ENCODE assay signal across 16 cellular contexts in genomic region chr13:82802528-82802927, GRCh38.
DNase-seq lines count a peak whose midpoint lies in the region; ATAC-seq and TF ChIP-seq lines count a peak whose summit lies in the region.
"Had no signal": no experiment of that assay in that cellular context is flagged by ENCODE, and none has a peak within 500 bp of the region (broad histone marks: within the 10 kb centered on the region; RNA-seq: fewer than 3 reads in every experiment).

No MANE protein-coding gene starts in this region.

- no peaks in the 10 kb centered on the region for H3K4me1 ChIP-seq in heart right ventricle
- no peaks in the 10 kb centered on the region for H3K4me1 ChIP-seq in CD4-positive, alpha-beta memory T cell (ENCODE audit: insufficient read depth, low read length)
- H3K4me1 ChIP-seq: A549; BLaER1 treated with 17β-estradiol and CSF1 and Interleukin-3, amounts not matched to agents 10 nM and 100 nM; Caco-2 had no signal

- no peak overlapping the region for H3K27ac ChIP-seq in heart right ventricle
- H3K27ac ChIP-seq in CD4-positive, alpha-beta T cell (ENCODE audit: low read depth, low read length), result no peak overlapping the region
- no peak overlapping the region for H3K27ac ChIP-seq in CD4-positive, alpha-beta memory T cell (ENCODE audit: low read depth, low read length)
- H3K27ac ChIP-seq: 22Rv1; A549; BLaER1 treated with 17β-estradiol and CSF1 and Interleukin-3, amounts not matched to agents 10 nM and 100 nM; C4-2B had no signal

- H3K4me3 Mint-ChIP-seq in CD4-positive, alpha-beta T cell, result no peak overlapping the region
- no peak overlapping the region for H3K4me3 Mint-ChIP-seq in CD4-positive, alpha-beta memory T cell
- H3K4me3 Mint-ChIP-seq: B cell; CD8-positive, alpha-beta T cell had no signal

- WGBS in heart right ventricle, 2 donors, result 61 to 67% methylated on average over 3 of the region's 3 CpGs

- H3K36me3 Mint-ChIP-seq in CD4-positive, alpha-beta T cell (ENCODE audit: low read depth), result no peaks in the 10 kb centered on the region
- H3K36me3 Mint-ChIP-seq in CD4-positive, alpha-beta memory T cell, result no peaks in the 10 kb centered on the region
- H3K36me3 Mint-ChIP-seq: CD8-positive, alpha-beta T cell had no signal

- POLR2A ChIA-PET in CD4-positive, alpha-beta T cell (lab: Charles Lee), result no interaction called here
- POLR2A ChIA-PET in CD4-positive, alpha-beta memory T cell (lab: Charles Lee; ENCODE audit: partially characterized antibody), result no interaction called here

- no peaks in the 10 kb centered on the region for H3K4me1 Mint-ChIP-seq in CD4-positive, alpha-beta T cell (ENCODE audit: low read depth)
- no peaks in the 10 kb centered on the region for H3K4me1 Mint-ChIP-seq in CD4-positive, alpha-beta memory T cell
- H3K4me1 Mint-ChIP-seq: B cell had no signal

- DNase-seq in left cardiac atrium (no peak), heart right ventricle (no peak), fibroblast of pulmonary artery (ENCODE audit: low read depth) (peak; percentile 14)
- DNase-seq in CD4-positive, alpha-beta T cell, result no peak
- no peak for DNase-seq in CD4-positive, alpha-beta memory T cell
- DNase-seq: AML-193; Caco-2; Calu3; CD8-positive, alpha-beta T cell; DMS79 treated with DMSO at 0.1 percent for 48 hours; GF-D8 had no signal

- H3K4me3 ChIP-seq in heart right ventricle (no peak overlapping the region), fibroblast of pulmonary artery (replicated peaks; ENCODE audit: low read depth, low read length) (no peak overlapping the region)
- no peak overlapping the region for H3K4me3 ChIP-seq in CD4-positive, alpha-beta memory T cell (ENCODE audit: low read length in 2 of 2)
- H3K4me3 ChIP-seq: A549; BLaER1 treated with 17β-estradiol and CSF1 and Interleukin-3, amounts not matched to agents 10 nM and 100 nM had no signal

- ATAC-seq in left cardiac atrium, result peak; percentile 27 to 89
- no peak for ATAC-seq in heart right ventricle
- no peak for ATAC-seq in CD4-positive, alpha-beta T cell (ENCODE audit: poor library complexity)
- ATAC-seq: A549; CD8-positive, alpha-beta T cell had no signal

- intact Hi-C loops in left cardiac atrium (cut with DNase I), result no loop called here
- intact Hi-C loops in heart right ventricle (cut with DNase I), result no loop called here
- intact Hi-C loops in CD4-positive, alpha-beta T cell (cut with DNase I, micrococcal nuclease), result no loop called here
- intact Hi-C loops in CD4-positive, alpha-beta memory T cell (cut with micrococcal nuclease), result no loop called here

- H3K27ac Mint-ChIP-seq in CD4-positive, alpha-beta T cell, result no peak overlapping the region
- H3K27ac Mint-ChIP-seq in CD4-positive, alpha-beta memory T cell, result no peak overlapping the region
- H3K27ac Mint-ChIP-seq: B cell; CD8-positive, alpha-beta T cell had no signal

- no peaks in the 10 kb centered on the region for H3K9me3 Mint-ChIP-seq in CD4-positive, alpha-beta T cell
- H3K9me3 Mint-ChIP-seq in CD4-positive, alpha-beta memory T cell, result peaks cover 0 to 11% (median 4%) of the 10 kb centered on the region in 8 donors

- no peaks in the 10 kb centered on the region for H3K27me3 Mint-ChIP-seq in CD4-positive, alpha-beta T cell
- no peaks in the 10 kb centered on the region for H3K27me3 Mint-ChIP-seq in CD4-positive, alpha-beta memory T cell
- H3K27me3 Mint-ChIP-seq: B cell had no signal

- H3K36me3 ChIP-seq in heart right ventricle, result no peaks in the 10 kb centered on the region
- H3K36me3 ChIP-seq in CD4-positive, alpha-beta memory T cell (ENCODE audit: insufficient read depth, low read length), result no peaks in the 10 kb centered on the region
- H3K36me3 ChIP-seq: BLaER1 treated with 17β-estradiol and CSF1 and Interleukin-3, amounts not matched to agents 10 nM and 100 nM had no signal

- H3K9me3 ChIP-seq in heart right ventricle, result peaks cover 0 to 20% (median 1%) of the 10 kb centered on the region in 11 donors
- no peaks in the 10 kb centered on the region for H3K9me3 ChIP-seq in CD4-positive, alpha-beta T cell (ENCODE audit: control insufficient read depth, low read length)
- H3K9me3 ChIP-seq in CD4-positive, alpha-beta memory T cell (ENCODE audit: control insufficient read depth in 1 of 2, low read length in 2 of 2), result no peaks in the 10 kb centered on the region
- H3K9me3 ChIP-seq: A549, Caco-2 had no signal

- TF ChIP-seq CTCF in heart right ventricle (IDR thresholded peaks at IDR 0.05) (no peak), fibroblast of pulmonary artery (IDR thresholded peaks at IDR 0.05; ENCODE audit: low read length, missing control alignments) (no peak)
- no peak for TF ChIP-seq CTCF in CD4-positive, alpha-beta T cell (IDR thresholded peaks at IDR 0.05)

- CTCF ChIA-PET in CD4-positive, alpha-beta T cell (lab: Charles Lee), result no interaction called here
- CTCF ChIA-PET in CD4-positive, alpha-beta memory T cell (lab: Charles Lee; ENCODE audit: partially characterized antibody), result no interaction called here

- no peaks in the 10 kb centered on the region for H3K27me3 ChIP-seq in heart right ventricle
- no peaks in the 10 kb centered on the region for H3K27me3 ChIP-seq in CD4-positive, alpha-beta T cell (ENCODE audit: control insufficient read depth, insufficient read depth, low read length)
- no peaks in the 10 kb centered on the region for H3K27me3 ChIP-seq in CD4-positive, alpha-beta memory T cell (ENCODE audit: insufficient read depth, low read length)
- H3K27me3 ChIP-seq: BLaER1 treated with 17β-estradiol and CSF1 and Interleukin-3, amounts not matched to agents 10 nM and 100 nM had no signal

Comparison
In these comparisons a context has a peak if more than half of its experiments do, and no peak if none do; other contexts are left out.
1. ATAC-seq: peak in left cardiac atrium (2 of 2); none in heart right ventricle (0 of 8) and CD4-positive, alpha-beta T cell (single experiment).